Comparison of ENCODE assay signal across 1 cellular context in the genomic region with DNA sequence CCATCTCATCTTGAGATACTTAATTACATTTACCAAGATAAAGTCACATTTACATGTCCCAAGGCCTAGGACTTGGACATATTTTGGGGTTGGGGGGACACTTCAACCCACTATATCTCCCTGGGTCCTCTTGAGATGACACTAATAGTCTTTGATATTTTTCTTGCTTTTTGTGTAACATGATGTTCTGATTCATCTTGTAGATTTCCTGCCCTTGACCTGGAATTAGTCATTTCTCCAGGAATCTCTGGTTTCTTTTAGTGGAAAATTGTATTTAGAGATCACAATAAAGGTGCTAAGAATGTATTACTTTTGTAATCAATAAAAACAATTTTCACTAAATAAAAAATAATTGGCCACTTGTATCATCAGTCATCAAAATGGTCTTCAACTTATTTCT.
TF ChIP-seq lines count a peak whose summit lies in the region.

No MANE protein-coding gene starts in this region.

TF ChIP-seq in WTC11, 78 proteins besides CTCF, POLR2A, EP300 and RAD21 (continued from another document):
- TF ChIP-seq PRDM15 (CRISPR knock-in tag; IDR thresholded peaks at IDR 0.05), result no peak
- TF ChIP-seq TCF7 (CRISPR knock-in tag; IDR thresholded peaks at IDR 0.05; ENCODE audit: low read depth), result no peak
- TF ChIP-seq ZNF317 (CRISPR knock-in tag; IDR thresholded peaks at IDR 0.05; ENCODE audit: borderline replicate concordance, low read depth), result no peak
- TF ChIP-seq, protein P1, sequence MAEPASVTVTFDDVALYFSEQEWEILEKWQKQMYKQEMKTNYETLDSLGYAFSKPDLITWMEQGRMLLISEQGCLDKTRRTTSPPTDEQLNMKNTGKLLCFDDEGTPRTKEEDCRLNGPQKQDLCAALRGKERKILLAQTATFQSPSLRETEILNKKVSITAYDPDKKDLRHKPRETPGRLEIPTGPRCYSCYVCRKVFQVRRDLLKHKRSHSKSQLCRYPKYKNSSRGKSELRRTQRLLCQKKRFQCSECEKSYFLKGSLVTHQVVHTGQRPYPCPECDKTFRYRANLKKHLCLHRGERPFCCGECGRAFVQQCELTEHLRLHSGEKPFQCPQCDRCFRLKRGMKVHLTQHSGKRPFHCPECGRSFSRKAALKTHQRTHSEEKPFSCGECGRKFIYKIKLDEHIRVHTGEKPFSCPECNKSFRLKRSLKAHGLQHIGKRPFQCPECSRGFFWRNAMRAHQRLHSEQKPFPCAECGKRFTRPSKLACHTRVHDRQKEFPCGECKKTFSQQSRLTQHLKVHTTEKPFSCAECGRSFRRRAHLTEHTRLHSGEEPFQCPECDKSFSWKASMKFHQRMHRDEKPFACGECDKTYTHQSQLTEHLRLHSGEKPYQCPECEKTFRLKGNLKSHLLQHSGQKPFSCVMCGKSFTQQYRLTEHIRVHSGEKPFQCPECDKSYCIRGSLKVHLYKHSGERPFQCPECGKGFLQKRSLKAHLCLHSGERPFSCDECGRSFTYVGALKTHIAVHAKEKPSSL (CRISPR knock-in tag; conservative IDR thresholded peaks at IDR 0.05), result no peak
- no peak for TF ChIP-seq JAZF1 (CRISPR knock-in tag; IDR thresholded peaks at IDR 0.05)
- no peak for TF ChIP-seq ESRRA (CRISPR knock-in tag; IDR thresholded peaks at IDR 0.05; ENCODE audit: borderline replicate concordance)
- no peak for TF ChIP-seq ZNF121 (CRISPR knock-in tag; IDR thresholded peaks at IDR 0.05)
- TF ChIP-seq ZSCAN18 (CRISPR knock-in tag; IDR thresholded peaks at IDR 0.05), result no peak
- TF ChIP-seq ZNF138 (CRISPR knock-in tag; conservative IDR thresholded peaks at IDR 0.05), result no peak
- no peak for TF ChIP-seq E2F1 (CRISPR knock-in tag; IDR thresholded peaks at IDR 0.05)
- TF ChIP-seq SP1 (CRISPR knock-in tag; conservative IDR thresholded peaks at IDR 0.05), result no peak
